Comparison of ENCODE assay signal across 7 cellular contexts in the genomic region with DNA sequence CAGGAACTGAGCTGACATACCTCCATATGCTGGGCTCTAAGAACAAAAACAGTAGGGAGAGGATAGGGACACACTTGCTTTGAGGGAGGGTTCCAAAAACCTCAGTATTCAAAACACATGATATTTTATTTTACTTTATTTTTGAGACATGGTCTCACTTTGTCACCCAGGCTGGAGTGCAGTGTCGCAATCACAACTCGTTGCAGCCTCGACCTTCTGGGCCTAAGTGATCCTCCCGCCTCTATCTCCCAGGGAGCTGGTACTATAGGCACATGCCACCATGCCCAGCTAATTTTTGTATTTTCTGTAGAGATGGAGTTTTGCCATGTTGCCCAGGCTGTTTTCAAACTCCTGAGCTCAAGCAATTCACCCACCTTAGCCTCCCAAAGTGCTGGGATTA. TPM values are rescaled to one million over a fixed set of nuclear protein-coding genes. Genes with fewer than 3 reads are reported as not detected.
A peak's percentile ranks its signal among the peaks of the same experiment; 100 is the strongest.
DNase-seq lines count a peak whose midpoint lies in the region; ATAC-seq, FAIRE-seq and TF ChIP-seq lines count a peak whose summit lies in the region.
"Not testable (repeated sequence)": the region's sequence is repeated elsewhere in the genome, so short reads cannot be mapped to it uniquely, and the experiment has no call there.

No MANE protein-coding gene starts in this region.

- ATAC-seq in GM23338, K562, HepG2: not testable (repeated sequence)

- WGBS in K562 (ENCODE audit: insufficient coverage, low coverage, missing lambda C conversion rate): no CpG with 5 or more reads among the region's 4 CpGs
- 13% methylated on average over 4 of the region's 4 CpGs for WGBS in HepG2 (ENCODE audit: low lambda C conversion rate)

- peak overlapping the region; percentile 64 for H3K27ac ChIP-seq in A673 (ENCODE audit: low read depth, low read length, poor library complexity, severe bottlenecking)
- H3K27ac ChIP-seq in GM23338 (ENCODE audit: low read depth); K562 (ENCODE audit: extremely low read depth, low read depth, low read length); HepG2 (ENCODE audit: extremely low read length, insufficient read depth, low read length): not testable (repeated sequence)
- H3K27ac ChIP-seq in WERI-Rb-1: peak overlapping the region; percentile 29

- TF ChIP-seq RAD21 in Ishikawa (IDR thresholded peaks at IDR 0.05; ENCODE audit: low read depth); K562 (CRISPR knock-in tag; conservative IDR thresholded peaks at IDR 0.05 in 1 of 2, IDR thresholded peaks at IDR 0.05 in 1 of 2); HepG2 (CRISPR knock-in tag; IDR thresholded peaks at IDR 0.05): not testable (repeated sequence)

- H4K20me1 ChIP-seq in GM23338 (replicated peaks; ENCODE audit: insufficient read depth); K562 (replicated peaks; ENCODE audit: control insufficient read depth, insufficient read depth, low read length); HepG2 (ENCODE audit: insufficient read depth, low read length): not testable (repeated sequence)

- not testable (repeated sequence) for H3K9me1 ChIP-seq in K562 (ENCODE audit: control insufficient read depth, insufficient read depth, low read length)

- peak overlapping the region; percentile 28; the same call in 1 of the 2 replicates for H2AFZ ChIP-seq in GM23338
- not testable (repeated sequence) for H2AFZ ChIP-seq in K562 (ENCODE audit: low read depth, low read length); HepG2 (ENCODE audit: low read length)

- peaks cover 79% of the 10 kb centered on the region for H3K4me1 ChIP-seq in A673 (ENCODE audit: insufficient read depth, low read length, poor library complexity, severe bottlenecking)
- H3K4me1 ChIP-seq in GM23338 (ENCODE audit: insufficient read depth): peaks cover 33% of the 10 kb centered on the region
- H3K4me1 ChIP-seq in K562 (replicated peaks in 1 of 2; ENCODE audit: control insufficient read depth in 2 of 2, insufficient read depth in 2 of 2, low read length in 2 of 2): not testable (repeated sequence)
- H3K4me1 ChIP-seq in HepG2 (ENCODE audit: insufficient read depth, low read length): peaks cover 19% of the 10 kb centered on the region

- H3K9ac ChIP-seq in K562 (ENCODE audit: insufficient read depth in 1 of 2, low read depth in 2 of 2, low read length in 2 of 2); HepG2 (ENCODE audit: insufficient read depth, low read depth, low read length): not testable (repeated sequence)

- FAIRE-seq in K562 (lab: Jason Lieb, UNC); HepG2 (lab: Jason Lieb, UNC): not testable (repeated sequence)

- H3K9me3 Mint-ChIP-seq in GM23338: not testable (repeated sequence)

- intact Hi-C loops in A673 (cut with micrococcal nuclease; ENCODE audit: unreplicated experiment); K562 (cut with micrococcal nuclease); HepG2 (cut with micrococcal nuclease; ENCODE audit: unreplicated experiment): not testable (repeated sequence)

- H3K79me2 ChIP-seq in GM23338 (replicated peaks; ENCODE audit: insufficient read depth); K562 (ENCODE audit: control insufficient read depth, insufficient read depth, low read length); HepG2 (ENCODE audit: insufficient read depth, low read length): not testable (repeated sequence)

- not testable (repeated sequence) for H3F3A ChIP-seq in GM23338 (replicated peaks; ENCODE audit: low read depth)

- not testable (repeated sequence) for TF ChIP-seq EP300 in Ishikawa (IDR thresholded peaks at IDR 0.05; ENCODE audit: borderline replicate concordance); K562 (IDR thresholded peaks at IDR 0.05; ENCODE audit: low read length); HepG2 (IDR thresholded peaks at IDR 0.05; ENCODE audit: low read depth in 2 of 2, low read length in 2 of 2); HepG2 (CRISPR knock-in tag; IDR thresholded peaks at IDR 0.05; ENCODE audit: borderline replicate concordance)

- H3K9me3 ChIP-seq in A673 (ENCODE audit: low read depth, low read length, poor library complexity, severe bottlenecking); WERI-Rb-1 (ENCODE audit: severe bottlenecking); K562 (replicated peaks; ENCODE audit: control insufficient read depth, insufficient read depth, low read depth, low read length); HepG2 (ENCODE audit: low read length): not testable (repeated sequence)

- BruUV-seq in A673 (replicated peaks; lab: Mats Ljungman, UMichigan); K562 (replicated peaks; lab: Mats Ljungman, UMichigan); HepG2 (replicated peaks; lab: Mats Ljungman, UMichigan): not testable (repeated sequence)

- H3K4me3 ChIP-seq in A673 (ENCODE audit: low read depth, low read length, poor library complexity, severe bottlenecking); GM23338; WERI-Rb-1 (ENCODE audit: low read depth, low read length); K562; HepG2 (replicated peaks in 1 of 3; ENCODE audit: insufficient read depth in 1 of 3, low read depth in 2 of 3, low read length in 3 of 3): not testable (repeated sequence)

- H3K36me3 Mint-ChIP-seq in GM23338 (ENCODE audit: low read depth): not testable (repeated sequence)

- not testable (repeated sequence) for H3K27me3 ChIP-seq in A673 (replicated peaks; ENCODE audit: insufficient read depth, low read depth, low read length, poor library complexity); GM23338 (ENCODE audit: insufficient read depth); WERI-Rb-1 (ENCODE audit: insufficient read depth, low read depth, severe bottlenecking); K562 (ENCODE audit: control insufficient read depth in 2 of 2, insufficient read depth in 2 of 2, low read length in 2 of 2)
- peaks cover 3 to 18% of the 10 kb centered on the region in 2 experiments; a peak in 3 of 5 replicates for H3K27me3 ChIP-seq in HepG2 (ENCODE audit: control insufficient read depth in 1 of 2, insufficient read depth in 2 of 2, low read length in 2 of 2)

- not testable (repeated sequence) for H3K36me3 ChIP-seq in A673 (ENCODE audit: insufficient read depth, low read length, poor library complexity, severe bottlenecking); GM23338 (ENCODE audit: insufficient read depth); WERI-Rb-1; K562 (ENCODE audit: control insufficient read depth, insufficient read depth, low read length); HepG2 (replicated peaks in 1 of 2; ENCODE audit: control insufficient read depth in 1 of 2, insufficient read depth in 2 of 2, low read length in 2 of 2)

- CTCF ChIA-PET in A673 (lab: Charles Lee); K562 (lab: Yijun Ruan, JAX; ENCODE audit: low intra/inter-chr PET ratio); HepG2 (lab: Yijun Ruan, JAX; ENCODE audit: low intra/inter-chr PET ratio, low total read pairs): not testable (repeated sequence)

- in situ Hi-C loops in K562 (cut with MboI) (loop anchor here (25.0 kb wide), 1 partner anchor 395 kb away; no protein-coding TSS in a partner anchor), HepG2 (cut with HindIII; ENCODE audit: extremely low pct_ligation_motif_present, low pct_unique_long_range_greater_than_20kb) (loop anchor here (5.0 kb wide), 1 partner anchor 220 kb away; no protein-coding TSS in a partner anchor)

- POLR2A ChIA-PET in A673 (lab: Charles Lee; ENCODE audit: low non-redundant PET); K562 (lab: Yijun Ruan, JAX); HepG2 (lab: Yijun Ruan, JAX): not testable (repeated sequence)

- not testable (repeated sequence) for H3K4me2 ChIP-seq in GM23338; K562 (ENCODE audit: insufficient read depth, low read length); HepG2 (ENCODE audit: low read depth, low read length)

- H3K9me2 ChIP-seq in GM23338 (ENCODE audit: insufficient read depth): not testable (repeated sequence)

- H3K4me3 Mint-ChIP-seq in GM23338: not testable (repeated sequence)

- DNase-seq in A673 (ENCODE audit: low spot score); GM23338 (ENCODE audit: low spot score); WERI-Rb-1; K562 (ENCODE audit: extremely low read depth in 1 of 4, low spot score in 3 of 4); HepG2 (ENCODE audit: low spot score): not testable (repeated sequence)
- peak; percentile 35 for DNase-seq in MV-4-11 (lab: John Stamatoyannopoulos, UW)

- TF ChIP-seq CTCF in A673 (conservative IDR thresholded peaks at IDR 0.05; ENCODE audit: low read depth, low read length); GM23338 (conservative IDR thresholded peaks at IDR 0.05; ENCODE audit: low read depth in 2 of 2); WERI-Rb-1 (IDR thresholded peaks at IDR 0.05; ENCODE audit: low read depth, low read length); K562 (IDR thresholded peaks at IDR 0.05 in 2 of 3, conservative IDR thresholded peaks at IDR 0.05 in 1 of 3; ENCODE audit: insufficient read depth in 2 of 3, low read depth in 1 of 3, low read length in 3 of 3); HepG2 (CRISPR knock-in tag; IDR thresholded peaks at IDR 0.05): not testable (repeated sequence)

- H3K4me1 Mint-ChIP-seq in GM23338: peaks cover 44% of the 10 kb centered on the region

- H3K27me3 Mint-ChIP-seq in GM23338 (ENCODE audit: insufficient read depth, low read depth, poor library complexity): not testable (repeated sequence)

- not testable (repeated sequence) for H3K27ac Mint-ChIP-seq in GM23338

- not testable (repeated sequence) for TF ChIP-seq POLR2A in K562 (conservative IDR thresholded peaks at IDR 0.05); HepG2 (IDR thresholded peaks at IDR 0.05; ENCODE audit: insufficient read depth in 1 of 2, low read depth in 2 of 2, low read length in 2 of 2)

RNA-seq across cellular contexts. Expression of a gene that starts 34.9 kb away (rescaled TPM):
- total RNA-seq in A673 (2021) (107 TPM in 2 replicates), K562 (2014; rRNA removed) (25.7 and 32.0 TPM in 2 replicates), K562 (2014; rRNA removed; fragmentation: Illumina TruSeq; extraction: Trizol) (60.9 and 72.4 TPM in 2 replicates), K562 (2015; rRNA removed; fragmentation: Illumina TruSeq; extraction: Trizol) (57.2 and 61.5 TPM in 2 replicates), K562 (2021) (35.1 and 42.0 TPM in 2 replicates), HepG2 (2016; rRNA removed; fragmentation: Illumina TruSeq; extraction: Trizol) (48.0 and 85.7 TPM in 2 replicates)
- 72.3 and 72.8 TPM in 2 replicates for total RNA-seq in GM23338 (2014; rRNA removed; shearing (Covaris generic))
- polyA plus RNA-seq in GM23338 (2016; fragmentation: Nextera tagmentation; extraction: Ambion mirVana) (237 and 320 TPM in 2 replicates), K562 (2011; rRNA removed) (16.2 and 21.4 TPM in 2 replicates), K562 (2014; fragmentation: Illumina TruSeq; extraction: Trizol) (52.7 and 62.6 TPM in 2 replicates), K562 (2014; fragmentation: Nextera tagmentation; extraction: Ambion mirVana) (10 to 100 TPM; 21.3 to 24.5 TPM), K562 (2014; rRNA removed) (31.6 and 39.3 TPM in 2 replicates), HepG2 (2011; rRNA removed) (7.6 and 11.7 TPM in 2 replicates)
- total RNA-seq in K562 (2011; cell fraction: chromatin; rRNA removed; ENCODE audit: low replicate concordance): 3.4 and 23.8 TPM in 2 replicates
- total RNA-seq in K562 (2011; cell fraction: nucleolus; rRNA removed): 2.0 and 2.6 TPM in 2 replicates
- 6.0 and 6.1 TPM in 2 replicates for total RNA-seq in K562 (2011; cell fraction: nucleoplasm; rRNA removed)
- 2.8 and 6.6 TPM in 2 replicates for polyA plus RNA-seq in K562 (2011; cell fraction: cytosol; rRNA removed)
- polyA plus RNA-seq in K562 (2011; cell fraction: nucleus; rRNA removed): 5.5 and 7.9 TPM in 2 replicates
- polyA plus RNA-seq in K562 (2012): 31.6 and 34.7 TPM in 2 replicates
- polyA minus RNA-seq in K562 (2011; rRNA and poly(A)+ RNA removed): 25.1 and 30.5 TPM in 2 replicates
- polyA minus RNA-seq in K562 (2011; cell fraction: cytosol; rRNA and poly(A)+ RNA removed): 13.5 and 14.9 TPM in 2 replicates
- polyA minus RNA-seq in K562 (2011; cell fraction: nucleus; rRNA and poly(A)+ RNA removed): 4.4 and 10.4 TPM in 2 replicates
- 3.2 and 3.5 TPM in 2 replicates for total RNA-seq in HepG2 (2016; cell fraction: cytosol; rRNA removed; fragmentation: Illumina TruSeq; extraction: Trizol; ENCODE audit: low read depth)
- 46.4 and 83.6 TPM in 2 replicates for total RNA-seq in HepG2 (2016; cell fraction: insoluble cytoplasmic fraction; rRNA removed; fragmentation: Illumina TruSeq; extraction: Trizol)
- total RNA-seq in HepG2 (2016; cell fraction: membrane; rRNA removed; fragmentation: Illumina TruSeq; extraction: Trizol): 7.5 and 8.5 TPM in 2 replicates
- 37.1 and 40.3 TPM in 2 replicates for total RNA-seq in HepG2 (2016; cell fraction: nucleus; rRNA removed; fragmentation: Illumina TruSeq; extraction: Trizol)
- polyA plus RNA-seq in HepG2 (2011; cell fraction: cytosol; rRNA removed): 4.1 and 6.7 TPM in 2 replicates
- 5.1 and 6.5 TPM in 2 replicates for polyA plus RNA-seq in HepG2 (2011; cell fraction: nucleus; rRNA removed)
- 27.9 and 52.1 TPM in 2 replicates for polyA plus RNA-seq in HepG2 (2012)
- 0.59 and 0.88 TPM in 2 replicates for polyA plus RNA-seq in HepG2 (2016; cell fraction: cytosol; fragmentation: Illumina TruSeq; extraction: Trizol; ENCODE audit: low read depth)
- polyA plus RNA-seq in HepG2 (2016; cell fraction: insoluble cytoplasmic fraction; fragmentation: Illumina TruSeq; extraction: Trizol; ENCODE audit: low read depth): 68.8 and 70.8 TPM in 2 replicates
- polyA plus RNA-seq in HepG2 (2016; cell fraction: membrane; fragmentation: Illumina TruSeq; extraction: Trizol; ENCODE audit: low read depth): 1.4 and 1.9 TPM in 2 replicates
- 43.2 and 43.3 TPM in 2 replicates for polyA plus RNA-seq in HepG2 (2016; cell fraction: nucleus; fragmentation: Illumina TruSeq; extraction: Trizol; ENCODE audit: insufficient read depth, low read depth)
- polyA minus RNA-seq in HepG2 (2011; rRNA and poly(A)+ RNA removed; ENCODE audit: low replicate concordance): 4.0 and 7.2 TPM in 2 replicates
- 14.2 and 14.6 TPM in 2 replicates for polyA minus RNA-seq in HepG2 (2011; cell fraction: cytosol; rRNA and poly(A)+ RNA removed)
- 16.0 and 18.0 TPM in 2 replicates for polyA minus RNA-seq in HepG2 (2011; cell fraction: nucleus; rRNA and poly(A)+ RNA removed)

RNA-seq across cellular contexts. Expression of a gene that starts 34.9 kb away (rescaled TPM):
- total RNA-seq in A673 (2021) (23.2 and 29.3 TPM in 2 replicates), K562 (2014; rRNA removed) (1.4 and 2.8 TPM in 2 replicates), K562 (2014; rRNA removed; fragmentation: Illumina TruSeq; extraction: Trizol) (2.2 and 2.3 TPM in 2 replicates), K562 (2015; rRNA removed; fragmentation: Illumina TruSeq; extraction: Trizol) (2.0 and 2.4 TPM in 2 replicates), K562 (2021) (3.4 and 3.5 TPM in 2 replicates), HepG2 (2016; rRNA removed; fragmentation: Illumina TruSeq; extraction: Trizol) (1.4 and 1.5 TPM in 2 replicates)
- total RNA-seq in GM23338 (2014; rRNA removed; shearing (Covaris generic)): 35.0 and 35.9 TPM in 2 replicates
- polyA plus RNA-seq in GM23338 (2016; fragmentation: Nextera tagmentation; extraction: Ambion mirVana) (10.8 and 15.4 TPM in 2 replicates), K562 (2011; rRNA removed) (2.5 and 3.4 TPM in 2 replicates), K562 (2014; fragmentation: Illumina TruSeq; extraction: Trizol) (2.4 TPM in 2 replicates), K562 (2014; fragmentation: Nextera tagmentation; extraction: Ambion mirVana) (under 1 TPM; 0.49 to 0.71 TPM), K562 (2014; rRNA removed) (1.5 and 1.9 TPM in 2 replicates), HepG2 (2011; rRNA removed) (3.7 and 5.8 TPM in 2 replicates)
- 4.3 and 7.9 TPM in 2 replicates for total RNA-seq in K562 (2011; cell fraction: chromatin; rRNA removed; ENCODE audit: low replicate concordance)
- total RNA-seq in K562 (2011; cell fraction: nucleolus; rRNA removed): 4.7 and 6.2 TPM in 2 replicates
- 3.0 and 4.0 TPM in 2 replicates for total RNA-seq in K562 (2011; cell fraction: nucleoplasm; rRNA removed)
- 2.9 and 4.8 TPM in 2 replicates for polyA plus RNA-seq in K562 (2011; cell fraction: cytosol; rRNA removed)
- 3.3 and 6.1 TPM in 2 replicates for polyA plus RNA-seq in K562 (2011; cell fraction: nucleus; rRNA removed)
- polyA plus RNA-seq in K562 (2012): 4.0 and 6.8 TPM in 2 replicates
- polyA minus RNA-seq in K562 (2011; rRNA and poly(A)+ RNA removed): 5.1 and 10.5 TPM in 2 replicates
- polyA minus RNA-seq in K562 (2011; cell fraction: cytosol; rRNA and poly(A)+ RNA removed): 5.7 and 12.0 TPM in 2 replicates
- polyA minus RNA-seq in K562 (2011; cell fraction: nucleus; rRNA and poly(A)+ RNA removed): 3.2 and 4.7 TPM in 2 replicates
- 0.35 and 0.71 TPM in 2 replicates for total RNA-seq in HepG2 (2016; cell fraction: cytosol; rRNA removed; fragmentation: Illumina TruSeq; extraction: Trizol; ENCODE audit: low read depth)
- total RNA-seq in HepG2 (2016; cell fraction: insoluble cytoplasmic fraction; rRNA removed; fragmentation: Illumina TruSeq; extraction: Trizol): 1.2 and 1.5 TPM in 2 replicates
- total RNA-seq in HepG2 (2016; cell fraction: membrane; rRNA removed; fragmentation: Illumina TruSeq; extraction: Trizol): 1.7 and 2.0 TPM in 2 replicates
- total RNA-seq in HepG2 (2016; cell fraction: nucleus; rRNA removed; fragmentation: Illumina TruSeq; extraction: Trizol): 0.88 and 0.99 TPM in 2 replicates
- polyA plus RNA-seq in HepG2 (2011; cell fraction: cytosol; rRNA removed): 6.6 and 7.0 TPM in 2 replicates
- polyA plus RNA-seq in HepG2 (2011; cell fraction: nucleus; rRNA removed): 4.5 and 4.8 TPM in 2 replicates
- 2.3 and 5.4 TPM in 2 replicates for polyA plus RNA-seq in HepG2 (2012)
- polyA plus RNA-seq in HepG2 (2016; cell fraction: cytosol; fragmentation: Illumina TruSeq; extraction: Trizol; ENCODE audit: low read depth): 0.44 and 0.53 TPM in 2 replicates
- polyA plus RNA-seq in HepG2 (2016; cell fraction: insoluble cytoplasmic fraction; fragmentation: Illumina TruSeq; extraction: Trizol; ENCODE audit: low read depth): 1.4 and 1.6 TPM in 2 replicates
- 1.2 and 1.7 TPM in 2 replicates for polyA plus RNA-seq in HepG2 (2016; cell fraction: membrane; fragmentation: Illumina TruSeq; extraction: Trizol; ENCODE audit: low read depth)
- 0.82 and 1.5 TPM in 2 replicates for polyA plus RNA-seq in HepG2 (2016; cell fraction: nucleus; fragmentation: Illumina TruSeq; extraction: Trizol; ENCODE audit: insufficient read depth, low read depth)
- 26.8 and 47.7 TPM in 2 replicates for polyA minus RNA-seq in HepG2 (2011; rRNA and poly(A)+ RNA removed; ENCODE audit: low replicate concordance)
- 12.5 and 15.5 TPM in 2 replicates for polyA minus RNA-seq in HepG2 (2011; cell fraction: cytosol; rRNA and poly(A)+ RNA removed)
- 4.5 and 6.5 TPM in 2 replicates for polyA minus RNA-seq in HepG2 (2011; cell fraction: nucleus; rRNA and poly(A)+ RNA removed)
